In the genomic region with DNA sequence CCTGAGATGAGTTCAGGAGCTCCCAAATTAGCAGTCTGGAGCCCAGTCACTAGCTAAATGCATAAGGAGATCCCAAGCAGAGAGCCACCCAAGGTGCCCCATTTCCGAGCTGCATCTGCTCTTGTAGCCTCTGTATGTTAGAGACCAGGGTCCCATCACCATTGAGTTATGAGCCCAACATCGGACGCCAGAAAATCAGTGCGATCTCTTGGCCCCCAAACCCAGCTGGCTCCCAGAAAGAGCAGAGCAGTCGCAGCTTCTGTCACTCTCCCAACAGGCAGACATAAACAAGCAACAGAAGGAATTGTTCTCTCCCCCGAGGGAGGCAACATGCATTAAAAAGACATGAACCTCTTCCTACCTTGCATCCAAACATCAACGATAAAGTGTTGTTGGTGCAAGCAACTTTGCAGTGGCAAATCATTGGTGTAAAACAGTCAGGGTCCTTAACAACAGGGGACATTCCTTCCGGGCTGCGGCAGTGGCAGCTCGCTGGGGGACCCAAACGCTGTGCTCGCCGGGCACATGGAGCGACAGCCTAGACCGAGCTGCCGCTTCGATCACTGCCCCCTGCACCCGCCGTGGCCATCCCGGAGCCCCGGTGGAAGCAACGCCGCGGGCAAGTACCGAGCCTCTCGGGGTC, we compare ENCODE assay signal across 9 cellular contexts.
DNase-seq lines count a peak whose midpoint lies in the region; ATAC-seq lines count a peak whose summit lies in the region.
"Had no signal": no experiment of that assay in that cellular context is flagged by ENCODE, and none has a peak within 500 bp of the region (broad histone marks: within the 10 kb centered on the region; RNA-seq: fewer than 3 reads in every experiment).

No MANE protein-coding gene starts in this region.

- H3K9me3 ChIP-seq in CD8-positive, alpha-beta memory T cell (ENCODE audit: low read length), result no peaks in the 10 kb centered on the region
- H3K9me3 ChIP-seq: adrenal gland had no signal

- no peaks in the 10 kb centered on the region for H3K27me3 ChIP-seq in CD8-positive, alpha-beta memory T cell (ENCODE audit: insufficient read depth, low read length, poor library complexity, severe bottlenecking)
- H3K27me3 ChIP-seq: adrenal gland had no signal

- H3K27ac Mint-ChIP-seq in activated naive CD8-positive, alpha-beta T cell treated with anti-CD3 and anti-CD28 coated beads for 36 hours, result no peak overlapping the region
- H3K27ac Mint-ChIP-seq in stimulated activated naive B cell treated with anti-CD40 and anti-IgM and Interleukin-4, amounts not matched to agents 10 μg/mL and 1 μg/mL and 100 μg/mL, for 72 hours, result no peak overlapping the region
- no peak overlapping the region for H3K27ac Mint-ChIP-seq in CD8-positive, alpha-beta memory T cell

- H3K4me3 ChIP-seq in CD8-positive, alpha-beta memory T cell (ENCODE audit: low read length), result no peak overlapping the region

- POLR2A ChIA-PET in CD8-positive, alpha-beta memory T cell (lab: Charles Lee), result no interaction called here

- no peaks in the 10 kb centered on the region for H3K36me3 Mint-ChIP-seq in activated naive CD8-positive, alpha-beta T cell treated with anti-CD3 and anti-CD28 coated beads for 36 hours
- H3K36me3 Mint-ChIP-seq in stimulated activated naive B cell treated with anti-CD40 and anti-IgM and Interleukin-4, amounts not matched to agents 10 μg/mL and 1 μg/mL and 100 μg/mL, for 72 hours, result no peaks in the 10 kb centered on the region
- no peaks in the 10 kb centered on the region for H3K36me3 Mint-ChIP-seq in CD8-positive, alpha-beta memory T cell

- H3K27ac ChIP-seq in CD8-positive, alpha-beta memory T cell (ENCODE audit: low read depth, low read length), result no peak overlapping the region
- H3K27ac ChIP-seq: adrenal gland had no signal

- CTCF ChIA-PET in CD8-positive, alpha-beta memory T cell (lab: Charles Lee), result no interaction called here

- no peaks in the 10 kb centered on the region for H3K4me1 ChIP-seq in CD8-positive, alpha-beta memory T cell (ENCODE audit: insufficient read depth, low read length)
- H3K4me1 ChIP-seq: adrenal gland had no signal

- H3K4me3 Mint-ChIP-seq in activated naive CD8-positive, alpha-beta T cell treated with anti-CD3 and anti-CD28 coated beads for 36 hours, result peak overlapping the region; percentile 70
- H3K4me3 Mint-ChIP-seq in stimulated activated naive B cell treated with anti-CD40 and anti-IgM and Interleukin-4, amounts not matched to agents 10 μg/mL and 1 μg/mL and 100 μg/mL, for 72 hours, result peak overlapping the region; percentile 77 to 78
- peak overlapping the region in 1 of 7 donors; percentile 28 for H3K4me3 Mint-ChIP-seq in CD8-positive, alpha-beta memory T cell

- no peaks in the 10 kb centered on the region for H3K4me1 Mint-ChIP-seq in activated naive CD8-positive, alpha-beta T cell treated with anti-CD3 and anti-CD28 coated beads for 36 hours
- H3K4me1 Mint-ChIP-seq in stimulated activated naive B cell treated with anti-CD40 and anti-IgM and Interleukin-4, amounts not matched to agents 10 μg/mL and 1 μg/mL and 100 μg/mL, for 72 hours, result peaks cover 5 to 8% of the 10 kb centered on the region in 2 donors
- no peaks in the 10 kb centered on the region for H3K4me1 Mint-ChIP-seq in CD8-positive, alpha-beta memory T cell

- peaks cover 2% of the 10 kb centered on the region for H3K9me3 Mint-ChIP-seq in activated naive CD8-positive, alpha-beta T cell treated with anti-CD3 and anti-CD28 coated beads for 36 hours
- H3K9me3 Mint-ChIP-seq in stimulated activated naive B cell treated with anti-CD40 and anti-IgM and Interleukin-4, amounts not matched to agents 10 μg/mL and 1 μg/mL and 100 μg/mL, for 72 hours, result no peaks in the 10 kb centered on the region
- peaks cover 7 to 33% (median 21%) of the 10 kb centered on the region in 5 donors for H3K9me3 Mint-ChIP-seq in CD8-positive, alpha-beta memory T cell

- ATAC-seq in stimulated activated naive B cell treated with anti-CD40 and anti-IgM and Interleukin-4, amounts not matched to agents 10 μg/mL and 1 μg/mL and 100 μg/mL, for 72 hours (replicated peaks), result peak; percentile 38 to 45
- ATAC-seq in GM21528 (IDR thresholded peaks at IDR 0.05; ENCODE audit: low FRiP score, unreplicated experiment) (no peak), HG03045 (IDR thresholded peaks at IDR 0.05; ENCODE audit: unreplicated experiment) (no peak)

- DNase-seq in NCI-H1105 treated with DMSO at 0.1 percent for 48 hours (lab: John Stamatoyannopoulos, UW), result peak; percentile 16
- no peak for DNase-seq in NCI-H1105 (lab: John Stamatoyannopoulos, UW)
- no peak for DNase-seq in activated naive CD8-positive, alpha-beta T cell treated with anti-CD3 and anti-CD28 coated beads for 36 hours
- DNase-seq in inferior parietal cortex (ENCODE audit: extremely low spot score), result peak; percentile 50
- no peak for DNase-seq in stimulated activated naive B cell treated with anti-CD40 and anti-IgM and Interleukin-4, amounts not matched to agents 10 μg/mL and 1 μg/mL and 100 μg/mL, for 72 hours
- DNase-seq in CD8-positive, alpha-beta memory T cell, result no peak

- no peaks in the 10 kb centered on the region for H3K36me3 ChIP-seq in CD8-positive, alpha-beta memory T cell (ENCODE audit: insufficient read depth, low read length)
- H3K36me3 ChIP-seq: adrenal gland had no signal

- peaks cover 10% of the 10 kb centered on the region for H3K27me3 Mint-ChIP-seq in activated naive CD8-positive, alpha-beta T cell treated with anti-CD3 and anti-CD28 coated beads for 36 hours
- peaks cover 20 to 43% of the 10 kb centered on the region in 2 donors for H3K27me3 Mint-ChIP-seq in stimulated activated naive B cell treated with anti-CD40 and anti-IgM and Interleukin-4, amounts not matched to agents 10 μg/mL and 1 μg/mL and 100 μg/mL, for 72 hours
- peaks cover 2 to 3% of the 10 kb centered on the region in 2 donors for H3K27me3 Mint-ChIP-seq in CD8-positive, alpha-beta memory T cell

Comparison
In these comparisons a context has a peak if more than half of its experiments do, and no peak if none do; other contexts are left out.
1. DNase-seq: peak in NCI-H1105 treated with DMSO at 0.1 percent for 48 hours (single experiment) and inferior parietal cortex (single experiment); none in NCI-H1105 (single experiment), activated naive CD8-positive, alpha-beta T cell treated with anti-CD3 and anti-CD28 coated beads for 36 hours (single experiment), stimulated activated naive B cell treated with anti-CD40 and anti-IgM and Interleukin-4, amounts not matched to agents 10 μg/mL and 1 μg/mL and 100 μg/mL, for 72 hours (single experiment) and CD8-positive, alpha-beta memory T cell (0 of 5).
2. ATAC-seq: peak in stimulated activated naive B cell treated with anti-CD40 and anti-IgM and Interleukin-4, amounts not matched to agents 10 μg/mL and 1 μg/mL and 100 μg/mL, for 72 hours (2 of 2); none in GM21528 (single experiment) and HG03045 (single experiment).